In the genomic region with DNA sequence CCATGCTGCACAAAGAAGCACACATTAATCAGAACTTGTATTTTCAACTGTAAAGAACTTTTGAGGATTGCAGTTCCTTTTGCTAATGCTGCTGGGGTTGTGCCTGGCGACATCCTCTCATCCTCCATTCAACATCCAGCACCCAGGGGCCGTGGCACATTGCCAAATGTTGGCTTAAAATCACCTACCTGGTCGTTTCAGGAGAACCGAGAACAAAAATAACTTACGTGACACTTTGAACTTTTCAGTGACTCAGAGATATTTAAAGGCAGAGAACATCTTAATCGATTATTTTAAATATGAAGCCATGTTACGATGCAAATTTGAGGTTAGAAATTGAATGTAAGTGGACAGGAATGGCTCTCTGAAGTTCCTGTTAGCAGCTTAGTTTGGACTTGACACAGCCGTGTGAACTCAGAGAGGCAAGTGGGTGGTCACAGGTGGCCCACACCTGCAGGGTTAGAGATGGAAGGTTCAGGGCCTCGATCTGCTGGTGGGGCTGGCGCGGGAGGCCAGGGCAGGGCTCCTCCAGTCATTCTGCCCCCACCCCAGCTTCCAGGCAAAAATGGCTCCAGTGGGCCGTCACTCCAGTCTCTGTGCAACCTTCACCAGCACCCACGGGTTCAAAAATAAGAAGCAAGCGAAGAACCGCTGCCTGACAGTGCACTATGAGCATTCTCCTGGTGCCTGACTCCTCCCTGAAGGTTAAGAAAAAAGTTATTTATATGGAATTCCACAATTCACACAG, we compare ENCODE assay signal across 16 cellular contexts. TPM values are rescaled to one million over a fixed set of nuclear protein-coding genes. Genes with fewer than 3 reads are reported as not detected.
DNase-seq lines count a peak whose midpoint lies in the region; ATAC-seq, FAIRE-seq and TF ChIP-seq lines count a peak whose summit lies in the region.
"Had no signal": no experiment of that assay in that cellular context is flagged by ENCODE, and none has a peak within 500 bp of the region (broad histone marks: within the 10 kb centered on the region; RNA-seq: fewer than 3 reads in every experiment).

No MANE protein-coding gene starts in this region.

- FAIRE-seq in RCC 7860 (lab: Jason Lieb, UNC) (no peak), frontal cortex (lab: Jason Lieb, UNC) (no peak)

- peak; percentile 60 for ATAC-seq in GM18858 (IDR thresholded peaks at IDR 0.05; ENCODE audit: unreplicated experiment)
- ATAC-seq in GM21619 (IDR thresholded peaks at IDR 0.05; ENCODE audit: unreplicated experiment), result peak; percentile 31
- ATAC-seq in HG03378 (IDR thresholded peaks at IDR 0.05; ENCODE audit: unreplicated experiment), result peak; percentile 46
- ATAC-seq in Right ventricle myocardium inferior, result no peak
- ATAC-seq: activated CD8-positive, alpha-beta memory T cell treated with anti-CD3 and anti-CD28 coated beads, Interleukin-2, amount 10 ng/mL, durations not matched to agents 7 days and 5 days; gastrocnemius medialis; left colon had no signal

- H3K27me3 ChIP-seq in neutrophil, result no peaks in the 10 kb centered on the region
- H3K27me3 ChIP-seq: gastrocnemius medialis, spleen had no signal

- no peaks in the 10 kb centered on the region for H3K9me3 ChIP-seq in neutrophil
- H3K9me3 ChIP-seq: gastrocnemius medialis, spleen had no signal

- DNase-seq in RCC 7860 (ENCODE audit: low spot score) (no peak), frontal cortex (ENCODE audit: low spot score in 2 of 2) (no peak), Right ventricle myocardium inferior (ENCODE audit: missing footprints) (no peak), posterior vena cava (ENCODE audit: low spot score) (no peak)
- DNase-seq: activated CD8-positive, alpha-beta memory T cell treated with anti-CD3 and anti-CD28 coated beads, Interleukin-2, amount 10 ng/mL, durations not matched to agents 7 days and 5 days; gastrocnemius medialis; left colon; NCI-H2029; nephron progenitor cell; PC-9; spleen; stimulated activated CD8-positive, alpha-beta memory T cell treated with anti-CD3 and anti-CD28 coated beads, Interleukin-4, amount 100 ng/mL, for 48 hours had no signal

- H3K36me3 ChIP-seq in neutrophil, result peaks cover 36% of the 10 kb centered on the region
- H3K36me3 ChIP-seq: gastrocnemius medialis had no signal

- TF ChIP-seq CTCF in neutrophil (IDR thresholded peaks at IDR 0.05), result no peak

- H3K27ac ChIP-seq in neutrophil, result peak overlapping the region; percentile 82
- H3K27ac ChIP-seq: gastrocnemius medialis, PC-9 had no signal

- H3K4me1 ChIP-seq in neutrophil (ENCODE audit: control insufficient read depth in 1 of 2, insufficient read depth in 1 of 2, low read depth in 1 of 2, low read length in 1 of 2), result peaks cover 43 to 45% of the 10 kb centered on the region in 2 experiments
- H3K4me1 ChIP-seq: gastrocnemius medialis had no signal

- H3K4me3 ChIP-seq in neutrophil (ENCODE audit: low read depth in 1 of 2, low read length in 1 of 2), result no peak overlapping the region
- H3K4me3 ChIP-seq: gastrocnemius medialis, PC-9, spleen had no signal

- intact Hi-C loops in Right ventricle myocardium inferior (cut with DNase I) (no loop called here), posterior vena cava (cut with DNase I) (no loop called here)

RNA-seq across cellular contexts. Expression of gene LRRK1, which starts 12.2 kb away (rescaled TPM):
- total RNA-seq in frontal cortex, result 0.82 TPM
- total RNA-seq in Right ventricle myocardium inferior, result 2.7 TPM
- total RNA-seq in posterior vena cava, result 10 to 100 TPM; 22.3 to 24.9 TPM

RNA-seq across cellular contexts. Expression of gene ALDH1A3, which starts 51.7 kb away (rescaled TPM):
- total RNA-seq in frontal cortex (3.3 TPM), Right ventricle myocardium inferior (3.7 TPM), posterior vena cava (10 to 100 TPM; 26.6 to 29.9 TPM)
- total RNA-seq: activated CD8-positive, alpha-beta memory T cell treated with anti-CD3 and anti-CD28 coated beads, Interleukin-2, amount 10 ng/mL, durations not matched to agents 7 days and 5 days had no signal
